8 cellular contexts compared by ENCODE assay signal in the genomic region with DNA sequence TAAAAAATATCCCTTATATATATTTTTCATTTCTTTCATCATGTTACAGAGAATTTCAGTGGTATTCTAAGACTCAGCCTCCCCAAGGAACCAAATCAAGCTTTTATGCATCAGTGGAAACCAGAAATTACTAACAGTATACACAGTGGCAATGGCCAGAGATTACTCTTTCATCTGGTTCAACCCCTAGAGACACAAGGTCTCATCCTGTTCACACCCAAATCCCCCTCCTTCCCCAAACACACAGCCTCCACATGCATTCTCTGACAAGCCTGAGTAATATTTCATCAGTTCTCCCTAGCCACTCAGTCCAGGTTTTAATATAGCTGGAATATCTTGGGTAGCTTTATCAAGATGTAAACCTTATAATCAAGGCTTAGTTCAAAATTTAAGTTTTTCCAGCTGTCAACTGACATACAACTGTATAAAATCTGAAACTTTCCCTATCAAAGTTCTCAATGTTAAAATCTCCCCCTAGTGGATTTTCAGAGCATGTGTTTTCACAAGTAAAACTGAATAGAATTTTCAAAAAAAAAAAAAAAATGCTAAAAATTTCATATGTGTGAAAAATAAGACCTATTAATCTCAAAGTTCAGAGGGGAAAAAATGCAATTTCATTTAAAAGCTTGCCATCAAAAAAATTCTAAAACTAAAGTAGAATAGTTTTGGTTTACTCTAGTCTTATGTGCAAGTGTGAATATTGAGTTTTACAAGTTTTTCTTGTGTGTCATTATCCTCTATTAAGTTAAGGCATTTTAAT. TPM values are rescaled to one million over a fixed set of nuclear protein-coding genes. Genes with fewer than 3 reads are reported as not detected.
A peak's percentile ranks its signal among the peaks of the same experiment; 100 is the strongest.
DNase-seq lines count a peak whose midpoint lies in the region; ATAC-seq and TF ChIP-seq lines count a peak whose summit lies in the region.

No MANE protein-coding gene starts in this region.

- H3K36me3 ChIP-seq in hepatocyte (replicated peaks; ENCODE audit: insufficient read depth, low read depth) (no peaks in the 10 kb centered on the region), tibial nerve (no peaks in the 10 kb centered on the region)

- H3K4me1 ChIP-seq in hepatocyte (ENCODE audit: insufficient read depth) (no peaks in the 10 kb centered on the region), tibial nerve (peaks cover 0 to 24% (median 0%) of the 10 kb centered on the region in 4 donors)

- H3K4me2 ChIP-seq in hepatocyte = no peak overlapping the region

- H3K27me3 ChIP-seq in hepatocyte (no peaks in the 10 kb centered on the region), tibial nerve (no peaks in the 10 kb centered on the region)

- peak; percentile 20 for ATAC-seq in activated naive CD8-positive, alpha-beta T cell treated with anti-CD3 and anti-CD28 coated beads, Interleukin-2, amount 50 U/mL, for 24 hours
- ATAC-seq in HG02938 (IDR thresholded peaks at IDR 0.05; ENCODE audit: unreplicated experiment) = no peak

- no peak overlapping the region for H3K4me3 ChIP-seq in hepatocyte
- no peak overlapping the region for H3K4me3 ChIP-seq in tibial nerve

- H4K20me1 ChIP-seq in hepatocyte (ENCODE audit: insufficient read depth, poor library complexity, severe bottlenecking) = no peaks in the 10 kb centered on the region

- TF ChIP-seq CTCF in hepatocyte (IDR thresholded peaks at IDR 0.05; ENCODE audit: poor library complexity) (peak; percentile 69), tibial nerve (IDR thresholded peaks at IDR 0.05) (peak; percentile 28 to 50 (median 34))

- H3K9me3 ChIP-seq in hepatocyte (ENCODE audit: low read depth) (no peaks in the 10 kb centered on the region), tibial nerve (no peaks in the 10 kb centered on the region)

- H3K4me3 Mint-ChIP-seq in activated naive CD8-positive, alpha-beta T cell treated with anti-CD3 and anti-CD28 coated beads, Interleukin-2, amount 50 U/mL, for 24 hours = no peak overlapping the region
- H3K4me3 Mint-ChIP-seq in activated naive CD8-positive, alpha-beta T cell treated with anti-CD3 and anti-CD28 coated beads for 36 hours = no peak overlapping the region

- H3K4me1 Mint-ChIP-seq in activated naive CD8-positive, alpha-beta T cell treated with anti-CD3 and anti-CD28 coated beads, Interleukin-2, amount 50 U/mL, for 24 hours = peaks cover 8% of the 10 kb centered on the region
- H3K4me1 Mint-ChIP-seq in activated naive CD8-positive, alpha-beta T cell treated with anti-CD3 and anti-CD28 coated beads for 36 hours = peaks cover 5% of the 10 kb centered on the region

- H3K27ac ChIP-seq in hepatocyte (no peak overlapping the region), tibial nerve (peak overlapping the region in 1 of 4 donors; percentile 37)

- no peaks in the 10 kb centered on the region for H3K9me3 Mint-ChIP-seq in activated naive CD8-positive, alpha-beta T cell treated with anti-CD3 and anti-CD28 coated beads, Interleukin-2, amount 50 U/mL, for 24 hours
- H3K9me3 Mint-ChIP-seq in activated naive CD8-positive, alpha-beta T cell treated with anti-CD3 and anti-CD28 coated beads for 36 hours = no peaks in the 10 kb centered on the region

- H3K36me3 Mint-ChIP-seq in activated naive CD8-positive, alpha-beta T cell treated with anti-CD3 and anti-CD28 coated beads, Interleukin-2, amount 50 U/mL, for 24 hours (ENCODE audit: low read depth) = no peaks in the 10 kb centered on the region
- no peaks in the 10 kb centered on the region for H3K36me3 Mint-ChIP-seq in activated naive CD8-positive, alpha-beta T cell treated with anti-CD3 and anti-CD28 coated beads for 36 hours

- TF ChIP-seq POLR2A in tibial nerve (IDR thresholded peaks at IDR 0.05) = no peak

- intact Hi-C loops in head of caudate nucleus (cut with DNase I) = no loop called here

- H2AFZ ChIP-seq in hepatocyte = no peak overlapping the region

- no peak overlapping the region for H3K27ac Mint-ChIP-seq in activated naive CD8-positive, alpha-beta T cell treated with anti-CD3 and anti-CD28 coated beads, Interleukin-2, amount 50 U/mL, for 24 hours
- H3K27ac Mint-ChIP-seq in activated naive CD8-positive, alpha-beta T cell treated with anti-CD3 and anti-CD28 coated beads for 36 hours = no peak overlapping the region

- H3K27me3 Mint-ChIP-seq in activated naive CD8-positive, alpha-beta T cell treated with anti-CD3 and anti-CD28 coated beads, Interleukin-2, amount 50 U/mL, for 24 hours = no peaks in the 10 kb centered on the region
- H3K27me3 Mint-ChIP-seq in activated naive CD8-positive, alpha-beta T cell treated with anti-CD3 and anti-CD28 coated beads for 36 hours = no peaks in the 10 kb centered on the region

- no peaks in the 10 kb centered on the region for H3K79me2 ChIP-seq in hepatocyte

- no peak for DNase-seq in activated naive CD8-positive, alpha-beta T cell treated with anti-CD3 and anti-CD28 coated beads, Interleukin-2, amount 50 U/mL, for 24 hours
- DNase-seq in activated naive CD8-positive, alpha-beta T cell treated with anti-CD3 and anti-CD28 coated beads for 36 hours = no peak
- peak; percentile 39 for DNase-seq in RKO (ENCODE audit: low spot score)
- no peak for DNase-seq in hepatocyte (ENCODE audit: low spot score)
- DNase-seq in tibial nerve (ENCODE audit: low spot score in 2 of 2) = no peak
- no peak for DNase-seq in head of caudate nucleus
- no peak for DNase-seq in T-helper 1 cell

- no peak for TF ChIP-seq EP300 in tibial nerve (IDR thresholded peaks at IDR 0.05)

- H3K9me2 ChIP-seq in hepatocyte (replicated peaks; ENCODE audit: insufficient read depth) = no peaks in the 10 kb centered on the region

RNA-seq across cellular contexts. Expression of gene SSTR1, which starts 10.5 kb away (rescaled TPM):
- not detected for total RNA-seq in activated naive CD8-positive, alpha-beta T cell treated with anti-CD3 and anti-CD28 coated beads for 36 hours
- total RNA-seq in hepatocyte (6.0 and 7.3 TPM in 2 replicates), tibial nerve (1 to 10 TPM; 1.0 to 2.1 (median 1.4) TPM)
- polyA plus RNA-seq in hepatocyte = 2.8 and 7.1 TPM in 2 replicates

RNA-seq across cellular contexts. Expression of gene CLEC14A, which starts 58.7 kb away (rescaled TPM):
- total RNA-seq in activated naive CD8-positive, alpha-beta T cell treated with anti-CD3 and anti-CD28 coated beads for 36 hours = not detected
- total RNA-seq in hepatocyte (2.3 and 4.0 TPM in 2 replicates), tibial nerve (10 to 100 TPM; 28.5 to 76.5 (median 64.3) TPM)
- 1.1 and 1.9 TPM in 2 replicates for polyA plus RNA-seq in hepatocyte
